Comparison of ENCODE assay signal across 15 cellular contexts in genomic region chr1:59915516-59915915, GRCh38. TPM values are rescaled to one million over a fixed set of nuclear protein-coding genes. Genes with fewer than 3 reads are reported as not detected.
"Had no signal": no experiment of that assay in that cellular context is flagged by ENCODE, and none has a peak within 500 bp of the region (broad histone marks: within the 10 kb centered on the region; RNA-seq: fewer than 3 reads in every experiment).

No MANE protein-coding gene starts in this region.

- H3K27me3 Mint-ChIP-seq: activated naive CD4-positive, alpha-beta T cell treated with anti-CD3 and anti-CD28 coated beads, Interleukin-2, amount 50 U/mL, for 24 hours; stimulated activated naive CD8-positive, alpha-beta T cell treated with anti-CD3 and anti-CD28 coated beads, Interleukin-15, amount 100 ng/mL, for 72 hours had no signal

- H3K9me3 ChIP-seq: left lung, ovary had no signal

- H3K27me3 ChIP-seq: brain microvascular endothelial cell, left lung, ovary had no signal

- ATAC-seq: left lung; stimulated activated naive CD8-positive, alpha-beta T cell treated with anti-CD3 and anti-CD28 coated beads, Interleukin-15, amount 100 ng/mL, for 72 hours had no signal

- H3K4me1 Mint-ChIP-seq: activated naive CD4-positive, alpha-beta T cell treated with anti-CD3 and anti-CD28 coated beads, Interleukin-2, amount 50 U/mL, for 24 hours; immature natural killer cell; stimulated activated naive CD8-positive, alpha-beta T cell treated with anti-CD3 and anti-CD28 coated beads, Interleukin-15, amount 100 ng/mL, for 72 hours had no signal

- H3K27ac ChIP-seq: brain microvascular endothelial cell, left lung, neural progenitor cell, ovary had no signal

- H3K4me3 Mint-ChIP-seq: activated naive CD4-positive, alpha-beta T cell treated with anti-CD3 and anti-CD28 coated beads, Interleukin-2, amount 50 U/mL, for 24 hours; immature natural killer cell; neural progenitor cell; stimulated activated naive CD8-positive, alpha-beta T cell treated with anti-CD3 and anti-CD28 coated beads, Interleukin-15, amount 100 ng/mL, for 72 hours; T-helper 2 cell treated with Interferon-gamma antibody and Interleukin-4, amounts not matched to agents 5 μg/mL and 100 μg/mL, for 36 hours had no signal

- H3K36me3 Mint-ChIP-seq: immature natural killer cell, neural progenitor cell had no signal

- DNase-seq: activated CD4-positive, alpha-beta T cell treated with anti-CD3 and anti-CD28 coated beads, Interleukin-2, amount 50 U/mL, for 1 hour; activated T-cell treated with anti-CD3 and anti-CD28 coated beads for 4 hours; amniotic stem cell; brain microvascular endothelial cell; effector CD4-positive, alpha-beta T cell; immature natural killer cell; left lung; ovary; SIG-M5; stimulated activated CD4-positive, alpha-beta T cell treated with anti-CD3 and anti-CD28 coated beads, Interleukin-4, amount 100 ng/mL, for 4 hours; stimulated activated naive CD8-positive, alpha-beta T cell treated with anti-CD3 and anti-CD28 coated beads, Interleukin-15, amount 100 ng/mL, for 72 hours had no signal

- H3K4me3 ChIP-seq: left lung, neural progenitor cell, ovary had no signal

- H3K27ac Mint-ChIP-seq: activated naive CD4-positive, alpha-beta T cell treated with anti-CD3 and anti-CD28 coated beads, Interleukin-2, amount 50 U/mL, for 24 hours; immature natural killer cell; neural progenitor cell; T-helper 2 cell treated with Interferon-gamma antibody and Interleukin-4, amounts not matched to agents 5 μg/mL and 100 μg/mL, for 36 hours had no signal

- H3K4me1 ChIP-seq: left lung, neural progenitor cell had no signal

- H3K9me3 Mint-ChIP-seq: activated naive CD4-positive, alpha-beta T cell treated with anti-CD3 and anti-CD28 coated beads, Interleukin-2, amount 50 U/mL, for 24 hours; immature natural killer cell; stimulated activated naive CD8-positive, alpha-beta T cell treated with anti-CD3 and anti-CD28 coated beads, Interleukin-15, amount 100 ng/mL, for 72 hours; T-helper 2 cell treated with Interferon-gamma antibody and Interleukin-4, amounts not matched to agents 5 μg/mL and 100 μg/mL, for 36 hours had no signal

- H3K36me3 ChIP-seq: brain microvascular endothelial cell, left lung, neural progenitor cell, ovary had no signal

RNA-seq across cellular contexts. Expression of gene CYP2J2, which starts 11.1 kb away (rescaled TPM):
- total RNA-seq: mesenteric fat pad had no signal
